In genomic region chr4:129095811-129096454, GRCh38 we compare ENCODE assay signal across 8 cellular contexts. TPM values are rescaled to one million over a fixed set of nuclear protein-coding genes. Genes with fewer than 3 reads are reported as not detected.
DNase-seq lines count a peak whose midpoint lies in the region; ATAC-seq, FAIRE-seq and TF ChIP-seq lines count a peak whose summit lies in the region.

TSS of gene C4orf33 (plus strand) at chr4:129096152. CDS start at chr4:129102611, 6,459 bp downstream.

- H3K27me3 Mint-ChIP-seq in activated CD8-positive, alpha-beta memory T cell treated with anti-CD3 and anti-CD28 coated beads, Interleukin-2, amount 10 ng/mL, durations not matched to agents 7 days and 5 days: no peaks in the 10 kb centered on the region

- H3K9me3 Mint-ChIP-seq in activated CD8-positive, alpha-beta memory T cell treated with anti-CD3 and anti-CD28 coated beads, Interleukin-2, amount 10 ng/mL, durations not matched to agents 7 days and 5 days (ENCODE audit: low read depth): no peaks in the 10 kb centered on the region

- FAIRE-seq in endometrium (lab: Jason Lieb, UNC): peak; percentile 33

- ATAC-seq in HG03175 (IDR thresholded peaks at IDR 0.05; ENCODE audit: unreplicated experiment): peak; percentile 45
- peak; percentile 54 for ATAC-seq in activated CD8-positive, alpha-beta memory T cell treated with anti-CD3 and anti-CD28 coated beads, Interleukin-2, amount 10 ng/mL, durations not matched to agents 7 days and 5 days

- CTCF ChIA-PET in activated CD8-positive, alpha-beta memory T cell treated with anti-CD3 and anti-CD28 coated beads, Interleukin-2, amount 10 ng/mL, durations not matched to agents 7 days and 5 days (lab: Charles Lee): no interaction called here

- peak within 1 kb of the TSS; percentile 96 for H3K27ac Mint-ChIP-seq in activated CD8-positive, alpha-beta memory T cell treated with anti-CD3 and anti-CD28 coated beads, Interleukin-2, amount 10 ng/mL, durations not matched to agents 7 days and 5 days

- H3K36me3 Mint-ChIP-seq in activated CD8-positive, alpha-beta memory T cell treated with anti-CD3 and anti-CD28 coated beads, Interleukin-2, amount 10 ng/mL, durations not matched to agents 7 days and 5 days: peaks cover 5% of the 10 kb centered on the region

- peak; percentile 85 for DNase-seq in AG20443 (ENCODE audit: low spot score)
- DNase-seq in NOMO-1 (lab: John Stamatoyannopoulos, UW; ENCODE audit: unreplicated experiment in 2 of 2): peak; percentile 66 to 85
- DNase-seq in activated CD8-positive, alpha-beta memory T cell treated with anti-CD3 and anti-CD28 coated beads, Interleukin-2, amount 10 ng/mL, durations not matched to agents 7 days and 5 days: peak; percentile 90
- DNase-seq in midbrain (lab: John Stamatoyannopoulos, UW): peak; percentile 77
- peak; percentile 41 to 61 for DNase-seq in stimulated activated CD8-positive, alpha-beta memory T cell treated with anti-CD3 and anti-CD28 coated beads, Interleukin-2, amount 100 ng/mL, for 1 hour (ENCODE audit: low read depth in 2 of 2)

- peak; percentile 72 for TF ChIP-seq POLR2A in GM18951 (IDR thresholded peaks at IDR 0.05; ENCODE audit: extremely low read depth, insufficient read depth, insufficient read length)

- in situ Hi-C loops in GM18951 (cut with MboI; ENCODE audit: low sequenced_read_pairs, unreplicated experiment): no loop called here

- peak within 1 kb of the TSS; percentile 48 for H3K4me3 Mint-ChIP-seq in activated CD8-positive, alpha-beta memory T cell treated with anti-CD3 and anti-CD28 coated beads, Interleukin-2, amount 10 ng/mL, durations not matched to agents 7 days and 5 days

- peaks cover 34% of the 10 kb centered on the region for H3K4me1 Mint-ChIP-seq in activated CD8-positive, alpha-beta memory T cell treated with anti-CD3 and anti-CD28 coated beads, Interleukin-2, amount 10 ng/mL, durations not matched to agents 7 days and 5 days

RNA-seq across cellular contexts. Expression of gene C4orf33, which starts in this region (rescaled TPM):
- total RNA-seq in activated CD8-positive, alpha-beta memory T cell treated with anti-CD3 and anti-CD28 coated beads, Interleukin-2, amount 10 ng/mL, durations not matched to agents 7 days and 5 days: 10 to 100 TPM; 21.7 to 30.2 TPM

Comparison
In these comparisons a context has a peak if more than half of its experiments do, and no peak if none do; other contexts are left out.
1. Peak in every context shown above with its lines: DNase-seq and ATAC-seq.